1 cellular context compared by ENCODE assay signal in the genomic region with DNA sequence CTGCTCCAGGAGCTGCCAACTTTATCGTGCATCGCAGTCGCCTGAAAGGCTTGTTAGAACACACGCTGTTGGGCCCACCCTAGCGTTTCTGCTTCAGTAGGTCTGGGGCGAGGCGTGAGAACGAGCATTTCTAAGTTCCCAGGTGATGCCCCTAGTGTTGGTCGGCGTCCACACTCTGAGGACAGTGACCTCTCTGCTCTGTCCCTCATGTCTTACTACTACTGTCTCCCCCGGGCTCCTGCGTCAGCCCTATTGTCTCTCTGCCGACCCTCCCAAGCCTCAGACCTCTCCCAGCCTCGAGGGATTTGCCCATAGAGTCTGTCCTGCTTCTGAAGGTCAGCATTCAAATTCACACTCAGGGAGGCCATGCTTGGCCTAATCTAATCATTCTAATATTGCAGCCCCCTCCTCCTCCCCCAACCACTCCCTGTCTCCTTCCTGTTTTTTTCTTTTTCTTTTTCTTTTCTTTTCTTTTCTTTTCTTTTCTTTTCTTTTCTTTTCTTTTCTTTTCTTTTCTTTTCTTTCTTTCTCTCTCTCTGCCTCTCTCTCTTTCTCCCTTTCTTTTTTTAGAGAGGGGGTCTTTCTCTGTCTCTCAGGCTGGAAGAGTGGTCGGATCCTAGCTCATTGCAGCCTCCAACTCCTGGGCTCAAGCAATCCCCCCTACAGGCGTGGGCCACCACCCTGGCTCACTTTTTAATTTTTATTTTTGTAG.
TF ChIP-seq lines count a peak whose summit lies in the region.

No MANE protein-coding gene starts in this region.

TF ChIP-seq in neural cell, 6 proteins besides CTCF, POLR2A, EP300 and RAD21 (continued from another document):
- TF ChIP-seq, protein P1, sequence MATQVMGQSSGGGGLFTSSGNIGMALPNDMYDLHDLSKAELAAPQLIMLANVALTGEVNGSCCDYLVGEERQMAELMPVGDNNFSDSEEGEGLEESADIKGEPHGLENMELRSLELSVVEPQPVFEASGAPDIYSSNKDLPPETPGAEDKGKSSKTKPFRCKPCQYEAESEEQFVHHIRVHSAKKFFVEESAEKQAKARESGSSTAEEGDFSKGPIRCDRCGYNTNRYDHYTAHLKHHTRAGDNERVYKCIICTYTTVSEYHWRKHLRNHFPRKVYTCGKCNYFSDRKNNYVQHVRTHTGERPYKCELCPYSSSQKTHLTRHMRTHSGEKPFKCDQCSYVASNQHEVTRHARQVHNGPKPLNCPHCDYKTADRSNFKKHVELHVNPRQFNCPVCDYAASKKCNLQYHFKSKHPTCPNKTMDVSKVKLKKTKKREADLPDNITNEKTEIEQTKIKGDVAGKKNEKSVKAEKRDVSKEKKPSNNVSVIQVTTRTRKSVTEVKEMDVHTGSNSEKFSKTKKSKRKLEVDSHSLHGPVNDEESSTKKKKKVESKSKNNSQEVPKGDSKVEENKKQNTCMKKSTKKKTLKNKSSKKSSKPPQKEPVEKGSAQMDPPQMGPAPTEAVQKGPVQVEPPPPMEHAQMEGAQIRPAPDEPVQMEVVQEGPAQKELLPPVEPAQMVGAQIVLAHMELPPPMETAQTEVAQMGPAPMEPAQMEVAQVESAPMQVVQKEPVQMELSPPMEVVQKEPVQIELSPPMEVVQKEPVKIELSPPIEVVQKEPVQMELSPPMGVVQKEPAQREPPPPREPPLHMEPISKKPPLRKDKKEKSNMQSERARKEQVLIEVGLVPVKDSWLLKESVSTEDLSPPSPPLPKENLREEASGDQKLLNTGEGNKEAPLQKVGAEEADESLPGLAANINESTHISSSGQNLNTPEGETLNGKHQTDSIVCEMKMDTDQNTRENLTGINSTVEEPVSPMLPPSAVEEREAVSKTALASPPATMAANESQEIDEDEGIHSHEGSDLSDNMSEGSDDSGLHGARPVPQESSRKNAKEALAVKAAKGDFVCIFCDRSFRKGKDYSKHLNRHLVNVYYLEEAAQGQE (IDR thresholded peaks at IDR 0.05; ENCODE audit: borderline replicate concordance): no peak
